8 cellular contexts compared by ENCODE assay signal in genomic region chr12:49776413-49776812, GRCh38. TPM values are rescaled to one million over a fixed set of nuclear protein-coding genes. Genes with fewer than 3 reads are reported as not detected.
A peak's percentile ranks its signal among the peaks of the same experiment; 100 is the strongest.
DNase-seq lines count a peak whose midpoint lies in the region; ATAC-seq and TF ChIP-seq lines count a peak whose summit lies in the region.

No MANE protein-coding gene starts in this region.

- H3K4me1 ChIP-seq in gastroesophageal sphincter (peaks cover 0 to 13% (median 0%) of the 10 kb centered on the region in 3 donors), ovary (ENCODE audit: insufficient read depth) (no peaks in the 10 kb centered on the region), vagina (peaks cover 9% of the 10 kb centered on the region)

- ATAC-seq in gastroesophageal sphincter: peak; percentile 91
- ATAC-seq in HG02759 (IDR thresholded peaks at IDR 0.05; ENCODE audit: unreplicated experiment): no peak

- no peak overlapping the region for H3K4me3 ChIP-seq in gastroesophageal sphincter
- no peak overlapping the region for H3K4me3 ChIP-seq in ovary
- H3K4me3 ChIP-seq in vagina: no peak overlapping the region

- H3K27me3 ChIP-seq in gastroesophageal sphincter (no peaks in the 10 kb centered on the region), ovary (no peaks in the 10 kb centered on the region), vagina (no peaks in the 10 kb centered on the region)

- no peak overlapping the region for H3K27ac ChIP-seq in gastroesophageal sphincter
- H3K27ac ChIP-seq in ovary: no peak overlapping the region
- no peak overlapping the region for H3K27ac ChIP-seq in vagina

- TF ChIP-seq RAD21 in Ishikawa (IDR thresholded peaks at IDR 0.05; ENCODE audit: low read depth): peak; percentile 97

- H3K36me3 ChIP-seq in gastroesophageal sphincter: no peaks in the 10 kb centered on the region
- no peaks in the 10 kb centered on the region for H3K36me3 ChIP-seq in ovary
- no peaks in the 10 kb centered on the region for H3K36me3 ChIP-seq in vagina

- TF ChIP-seq EP300 in Ishikawa (IDR thresholded peaks at IDR 0.05; ENCODE audit: borderline replicate concordance) (no peak), gastroesophageal sphincter (IDR thresholded peaks at IDR 0.05) (no peak), ovary (IDR thresholded peaks at IDR 0.05) (no peak)

- DNase-seq in GM10248 (ENCODE audit: extremely low spot score): peak; percentile 78
- peak; percentile 65 for DNase-seq in RPMI7951 (ENCODE audit: low read depth)
- DNase-seq in activated gamma-delta T cell treated with anti-CD3 and anti-CD28 coated beads, Interleukin-2, amount 50 U/mL, for 16 hours (ENCODE audit: low read depth): peak; percentile 23
- DNase-seq in ovary: peak; percentile 43 to 68 (median 56)
- no peak for DNase-seq in vagina (ENCODE audit: extremely low spot score in 2 of 2)

- no peak for TF ChIP-seq POLR2A in gastroesophageal sphincter (IDR thresholded peaks at IDR 0.05)
- TF ChIP-seq POLR2A in ovary (IDR thresholded peaks at IDR 0.05): no peak
- no peak for TF ChIP-seq POLR2A in vagina (IDR thresholded peaks at IDR 0.05)

- TF ChIP-seq CTCF in GM10248 (IDR thresholded peaks at IDR 0.05; ENCODE audit: control extremely low read depth, extremely low read depth, low read depth, missing control alignments): peak; percentile 79
- TF ChIP-seq CTCF in gastroesophageal sphincter (IDR thresholded peaks at IDR 0.05): peak; percentile 45 to 82 (median 78)
- peak; percentile 22 to 56 (median 47) for TF ChIP-seq CTCF in ovary (IDR thresholded peaks at IDR 0.05)
- peak; percentile 63 to 82 (median 77) for TF ChIP-seq CTCF in vagina (IDR thresholded peaks at IDR 0.05)

- WGBS in gastroesophageal sphincter (ENCODE audit: low coverage in 1 of 2), 2 donors: 15 to 25% methylated on average over 4 to 5 of the region's 7 CpGs
- 3 to 7% (median 6%) methylated on average over 7 of the region's 7 CpGs for WGBS in ovary, 3 donors

- H3K9me3 ChIP-seq in gastroesophageal sphincter (no peaks in the 10 kb centered on the region), ovary (no peaks in the 10 kb centered on the region), vagina (no peaks in the 10 kb centered on the region)

- POLR2A ChIA-PET in GM10248 (lab: Yijun Ruan, JAX): no interaction called here

- CTCF ChIA-PET in GM10248 (lab: Yijun Ruan, JAX): interaction anchor here (1.5 to 3.2 kb wide), 9 partner anchors 8 to 278 kb away, joined by 5 to 47 read pairs (median 22); partner anchors contain the start of gene NCKAP5L

- intact Hi-C loops in ovary (cut with DNase I) (loop anchor here in 2 of 4 donors (2.0 to 10.0 kb wide), 3 partner anchors 58 to 298 kb away; no protein-coding TSS in a partner anchor), vagina (cut with DNase I) (loop anchor here (5.0 kb wide), 1 partner anchor 61 kb away; no protein-coding TSS in a partner anchor)

TF ChIP-seq in Ishikawa, 13 proteins besides CTCF, POLR2A, EP300 and RAD21:
- TF ChIP-seq, protein P1, sequence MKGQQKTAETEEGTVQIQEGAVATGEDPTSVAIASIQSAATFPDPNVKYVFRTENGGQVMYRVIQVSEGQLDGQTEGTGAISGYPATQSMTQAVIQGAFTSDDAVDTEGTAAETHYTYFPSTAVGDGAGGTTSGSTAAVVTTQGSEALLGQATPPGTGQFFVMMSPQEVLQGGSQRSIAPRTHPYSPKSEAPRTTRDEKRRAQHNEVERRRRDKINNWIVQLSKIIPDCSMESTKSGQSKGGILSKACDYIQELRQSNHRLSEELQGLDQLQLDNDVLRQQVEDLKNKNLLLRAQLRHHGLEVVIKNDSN (IDR thresholded peaks at IDR 0.05): no peak
- TF ChIP-seq CEBPB (IDR thresholded peaks at IDR 0.05): peak; percentile 74; the same call in 1 of the 2 replicates
- TF ChIP-seq TCF12 (IDR thresholded peaks at IDR 0.05; ENCODE audit: low read depth): no peak

RNA-seq across cellular contexts. Expression of gene TMBIM6, which starts 35.1 kb away (rescaled TPM):
- total RNA-seq in RPMI7951 (2014; rRNA removed; shearing (Covaris generic)): 653 and 692 TPM in 2 replicates
- total RNA-seq in gastroesophageal sphincter: 100 to 1,000 TPM; 251 to 408 (median 329) TPM
- 100 to 1,000 TPM; 203 to 430 (median 335) TPM for total RNA-seq in ovary
- 100 to 1,000 TPM; 254 to 677 TPM for polyA plus RNA-seq in ovary
- 240 TPM for total RNA-seq in vagina

RNA-seq across cellular contexts. Expression of gene NCKAP5L, which starts 51.8 kb away (rescaled TPM):
- total RNA-seq in RPMI7951 (2014; rRNA removed; shearing (Covaris generic)): 5.0 and 5.7 TPM in 2 replicates
- total RNA-seq in gastroesophageal sphincter: 10 to 100 TPM; 15.3 to 27.5 (median 19.0) TPM
- 10 to 100 TPM; 12.0 to 27.3 (median 22.8) TPM for total RNA-seq in ovary
- 10 to 100 TPM in 1 of 2 donors, 1 to 10 TPM in 1; 2.5 to 13.8 TPM for polyA plus RNA-seq in ovary
- total RNA-seq in vagina: 15.7 TPM

Comparison
In these comparisons a context has a peak if more than half of its experiments do, and no peak if none do; other contexts are left out.
1. DNase-seq: peak in GM10248 (single experiment), RPMI7951 (single experiment), activated gamma-delta T cell treated with anti-CD3 and anti-CD28 coated beads, Interleukin-2, amount 50 U/mL, for 16 hours (single experiment) and ovary (5 of 5); none in vagina (0 of 2).
2. Peak in every context shown above with its lines, with median percentiles within 50 percentile points of each other: CTCF ChIP-seq.